In genomic region chr5:179609834-179610108, GRCh38 we compare ENCODE assay signal across 15 cellular contexts. TPM values are rescaled to one million over a fixed set of nuclear protein-coding genes. Genes with fewer than 3 reads are reported as not detected.
A peak's percentile ranks its signal among the peaks of the same experiment; 100 is the strongest.
DNase-seq lines count a peak whose midpoint lies in the region; ATAC-seq and TF ChIP-seq lines count a peak whose summit lies in the region.
"Had no signal": no experiment of that assay in that cellular context is flagged by ENCODE, and none has a peak within 500 bp of the region (broad histone marks: within the 10 kb centered on the region; RNA-seq: fewer than 3 reads in every experiment).

No MANE protein-coding gene starts in this region.

- no peaks in the 10 kb centered on the region for H3K27me3 Mint-ChIP-seq in natural killer cell treated with Interleukin-12 subunit alpha and Interleukin-12 subunit beta and Interleukin-15 and Interleukin-18, amount 100 ng/mL, for 72 hours
- no peaks in the 10 kb centered on the region for H3K27me3 Mint-ChIP-seq in natural killer cell (ENCODE audit: low read depth in 2 of 2)
- H3K27me3 Mint-ChIP-seq: dendritic cell treated with granulocyte-macrophage colony-stimulating factor and Interleukin-4, amounts not matched to agents 40 ng/mL and 50 ng/mL, for 4 days had no signal

- ATAC-seq in natural killer cell treated with Interleukin-12 subunit alpha and Interleukin-12 subunit beta and Interleukin-15 and Interleukin-18, amount 100 ng/mL, for 72 hours: no peak
- ATAC-seq in natural killer cell (no peak), GM19463 (IDR thresholded peaks at IDR 0.05; ENCODE audit: unreplicated experiment) (no peak)
- ATAC-seq in activated naive CD4-positive, alpha-beta T cell treated with anti-CD3 and anti-CD28 coated beads, Interleukin-2, amount 50 U/mL, for 72 hours: no peak

- 84 to 92% methylated on average over 8 of the region's 8 CpGs for WGBS in mesodermal cell (ENCODE audit: insufficient coverage in 2 of 2), 2 experiments

- DNase-seq in natural killer cell treated with Interleukin-12 subunit alpha and Interleukin-12 subunit beta and Interleukin-15 and Interleukin-18, amount 100 ng/mL, for 72 hours (ENCODE audit: low spot score): no peak
- DNase-seq in natural killer cell: no peak
- no peak for DNase-seq in activated naive CD4-positive, alpha-beta T cell treated with anti-CD3 and anti-CD28 coated beads, Interleukin-2, amount 50 U/mL, for 72 hours (ENCODE audit: low spot score in 2 of 2)
- no peak for DNase-seq in vagina (ENCODE audit: extremely low spot score in 2 of 2)
- DNase-seq in NCI-H526 treated with DMSO at 0.1 percent for 48 hours (lab: John Stamatoyannopoulos, UW): no peak
- DNase-seq in SHP77 (lab: John Stamatoyannopoulos, UW): no peak
- DNase-seq: NCI-H226; OCI-M1; stimulated activated CD4-positive, alpha-beta T cell treated with anti-CD3 and anti-CD28 coated beads, Interleukin-4, amount 100 ng/mL, for 1 hour; stimulated activated naive CD4-positive, alpha-beta T cell; SW 1271 had no signal

- no peak for TF ChIP-seq POLR2A in vagina (IDR thresholded peaks at IDR 0.05)

- H3K4me3 ChIP-seq in mesodermal cell (ENCODE audit: extremely low read depth, insufficient read depth, low read length, poor library complexity, severe bottlenecking) (no peak overlapping the region), vagina (no peak overlapping the region)
- H3K4me3 ChIP-seq: BLaER1 treated with 17β-estradiol and CSF1 and Interleukin-3, amounts not matched to agents 10 nM and 100 nM had no signal

- H3K27me3 ChIP-seq in vagina: no peaks in the 10 kb centered on the region
- H3K27me3 ChIP-seq: BLaER1 treated with 17β-estradiol and CSF1 and Interleukin-3, amounts not matched to agents 10 nM and 100 nM had no signal

- no peaks in the 10 kb centered on the region for H3K9me3 ChIP-seq in mesodermal cell (ENCODE audit: control insufficient read depth, low read length)
- no peaks in the 10 kb centered on the region for H3K9me3 ChIP-seq in vagina
- H3K9me3 ChIP-seq: BLaER1 treated with 17β-estradiol and CSF1 and Interleukin-3, amounts not matched to agents 10 nM and 100 nM had no signal

- peak overlapping the region; percentile 41 for H3K27ac ChIP-seq in mesodermal cell (ENCODE audit: low read depth, low read length, severe bottlenecking)
- no peak overlapping the region for H3K27ac ChIP-seq in vagina
- H3K27ac ChIP-seq: BLaER1 treated with 17β-estradiol and CSF1 and Interleukin-3, amounts not matched to agents 10 nM and 100 nM had no signal

- H3K4me3 Mint-ChIP-seq in natural killer cell treated with Interleukin-12 subunit alpha and Interleukin-12 subunit beta and Interleukin-15 and Interleukin-18, amount 100 ng/mL, for 72 hours: no peak overlapping the region
- no peak overlapping the region for H3K4me3 Mint-ChIP-seq in natural killer cell
- H3K4me3 Mint-ChIP-seq: dendritic cell treated with granulocyte-macrophage colony-stimulating factor and Interleukin-4, amounts not matched to agents 40 ng/mL and 50 ng/mL, for 4 days had no signal

- peaks cover 34 to 42% of the 10 kb centered on the region in 2 donors for H3K4me1 Mint-ChIP-seq in natural killer cell treated with Interleukin-12 subunit alpha and Interleukin-12 subunit beta and Interleukin-15 and Interleukin-18, amount 100 ng/mL, for 72 hours (ENCODE audit: low read depth in 2 of 2)
- H3K4me1 Mint-ChIP-seq in natural killer cell: peaks cover 35 to 40% of the 10 kb centered on the region in 2 donors

- TF ChIP-seq CTCF in natural killer cell (IDR thresholded peaks at IDR 0.05) (no peak), vagina (IDR thresholded peaks at IDR 0.05) (no peak)

- peaks cover 77% of the 10 kb centered on the region for H3K36me3 ChIP-seq in mesodermal cell (ENCODE audit: control insufficient read depth, insufficient read depth, low read length)
- peaks cover 6 to 83% of the 10 kb centered on the region in 2 donors for H3K36me3 ChIP-seq in vagina

- H3K4me1 ChIP-seq in mesodermal cell (ENCODE audit: control insufficient read depth, insufficient read depth, low read length, poor library complexity, severe bottlenecking): peaks cover 4% of the 10 kb centered on the region
- H3K4me1 ChIP-seq in vagina: peaks cover 56% of the 10 kb centered on the region

- no peaks in the 10 kb centered on the region for H3K9me3 Mint-ChIP-seq in natural killer cell treated with Interleukin-12 subunit alpha and Interleukin-12 subunit beta and Interleukin-15 and Interleukin-18, amount 100 ng/mL, for 72 hours
- H3K9me3 Mint-ChIP-seq in natural killer cell: no peaks in the 10 kb centered on the region
- no peaks in the 10 kb centered on the region for H3K9me3 Mint-ChIP-seq in activated naive CD4-positive, alpha-beta T cell treated with anti-CD3 and anti-CD28 coated beads, Interleukin-2, amount 50 U/mL, for 72 hours
- H3K9me3 Mint-ChIP-seq: dendritic cell treated with granulocyte-macrophage colony-stimulating factor and Interleukin-4, amounts not matched to agents 40 ng/mL and 50 ng/mL, for 4 days had no signal

- H3K36me3 Mint-ChIP-seq in natural killer cell treated with Interleukin-12 subunit alpha and Interleukin-12 subunit beta and Interleukin-15 and Interleukin-18, amount 100 ng/mL, for 72 hours: peaks cover 39% of the 10 kb centered on the region
- peaks cover 37% of the 10 kb centered on the region for H3K36me3 Mint-ChIP-seq in natural killer cell
- H3K36me3 Mint-ChIP-seq in activated naive CD4-positive, alpha-beta T cell treated with anti-CD3 and anti-CD28 coated beads, Interleukin-2, amount 50 U/mL, for 72 hours: peaks cover 15 to 17% of the 10 kb centered on the region in 2 donors

- intact Hi-C loops in natural killer cell (cut with micrococcal nuclease): no loop called here
- intact Hi-C loops in vagina (cut with DNase I): loop anchor here (10.0 kb wide), 1 partner anchor 1465 kb away; no protein-coding TSS in a partner anchor

- peak overlapping the region; percentile 21 to 34 for H3K27ac Mint-ChIP-seq in natural killer cell treated with Interleukin-12 subunit alpha and Interleukin-12 subunit beta and Interleukin-15 and Interleukin-18, amount 100 ng/mL, for 72 hours
- H3K27ac Mint-ChIP-seq in natural killer cell: peak overlapping the region in 1 of 2 donors; percentile 50
- peak overlapping the region; percentile 74 to 95 for H3K27ac Mint-ChIP-seq in activated naive CD4-positive, alpha-beta T cell treated with anti-CD3 and anti-CD28 coated beads, Interleukin-2, amount 50 U/mL, for 72 hours
- H3K27ac Mint-ChIP-seq: dendritic cell treated with granulocyte-macrophage colony-stimulating factor and Interleukin-4, amounts not matched to agents 40 ng/mL and 50 ng/mL, for 4 days had no signal

RNA-seq across cellular contexts. Expression of gene HNRNPH1, which starts 13.7 kb away (rescaled TPM):
- 1,000 to 10,000 TPM in 1 of 2 donors, 100 to 1,000 TPM in 1; 874 to 1,296 TPM for total RNA-seq in natural killer cell treated with Interleukin-12 subunit alpha and Interleukin-12 subunit beta and Interleukin-15 and Interleukin-18, amount 100 ng/mL, for 72 hours
- total RNA-seq in natural killer cell (1,000 to 10,000 TPM; 1,749 to 2,212 (median 1,853) TPM), vagina (483 TPM)
- 100 to 1,000 TPM; 925 to 947 TPM for total RNA-seq in activated naive CD4-positive, alpha-beta T cell treated with anti-CD3 and anti-CD28 coated beads, Interleukin-2, amount 50 U/mL, for 72 hours
- polyA plus RNA-seq in mesodermal cell (2013, experiment 1 of 2): 398 TPM
- 401 TPM for polyA plus RNA-seq in mesodermal cell (2013, experiment 2 of 2)

RNA-seq across cellular contexts. Expression of gene RUFY1, which starts 59.4 kb away (rescaled TPM):
- 10 to 100 TPM; 29.2 to 41.0 TPM for total RNA-seq in natural killer cell treated with Interleukin-12 subunit alpha and Interleukin-12 subunit beta and Interleukin-15 and Interleukin-18, amount 100 ng/mL, for 72 hours
- total RNA-seq in natural killer cell (10 to 100 TPM; 40.4 to 48.7 (median 46.6) TPM), vagina (35.6 TPM)
- 10 to 100 TPM; 30.7 to 60.9 TPM for total RNA-seq in activated naive CD4-positive, alpha-beta T cell treated with anti-CD3 and anti-CD28 coated beads, Interleukin-2, amount 50 U/mL, for 72 hours
- polyA plus RNA-seq in mesodermal cell (2013, experiment 1 of 2): 33.7 TPM
- 32.1 TPM for polyA plus RNA-seq in mesodermal cell (2013, experiment 2 of 2)
